19 cellular contexts compared by ENCODE assay signal in genomic region chr17:34155947-34156346, GRCh38.
"Had no signal": no experiment of that assay in that cellular context is flagged by ENCODE, and none has a peak within 500 bp of the region (broad histone marks: within the 10 kb centered on the region; RNA-seq: fewer than 3 reads in every experiment).

No MANE protein-coding gene starts in this region.

- H3K27ac Mint-ChIP-seq: activated CD4-positive, alpha-beta T cell treated with anti-CD3 and anti-CD28 coated beads, Interleukin-2, amount 10 ng/mL, durations not matched to agents 24 days and 14 days; activated naive CD4-positive, alpha-beta T cell treated with anti-CD3 and anti-CD28 coated beads, Interleukin-2, amount 10 ng/mL, durations not matched to agents 7 days and 5 days; activated naive CD8-positive, alpha-beta T cell treated with anti-CD3 and anti-CD28 coated beads, Interleukin-2, amount 50 U/mL, for 24 hours; activated T-cell treated with anti-CD3 and anti-CD28 coated beads, Interleukin-2, amount 50 U/mL, for 24 hours; activated T-helper 2 cell treated with anti-CD3 and anti-CD28 coated beads, Interferon-gamma antibody, Interleukin-2, Interleukin-4, amounts not matched to agents 10 μg/mL and 5 μg/mL and 100 μg/mL, durations not matched to agents 14 hours and 24 hours and 36 hours; effector memory CD8-positive, alpha-beta T cell had no signal

- ATAC-seq: effector memory CD8-positive, alpha-beta T cell; psoas muscle; right cardiac atrium; stimulated activated naive CD8-positive, alpha-beta T cell treated with anti-CD3 and anti-CD28 coated beads, Interleukin-15, Interleukin-2, amounts not matched to agents 100 U/mL and 50 U/mL, for 24 hours had no signal

- DNase-seq: activated CD4-positive, CD25-positive, alpha-beta regulatory T cell; activated naive CD8-positive, alpha-beta T cell treated with anti-CD3 and anti-CD28 coated beads, Interleukin-2, amount 50 U/mL, for 24 hours; activated T-cell treated with anti-CD3 and anti-CD28 coated beads, Interleukin-2, amount 50 U/mL, for 24 hours; dermis blood vessel endothelial cell; effector memory CD8-positive, alpha-beta T cell; kidney glomerular epithelial cell; left ventricle myocardium inferior; mammary epithelial cell; ovary; psoas muscle; right cardiac atrium; stimulated activated naive CD8-positive, alpha-beta T cell treated with anti-CD3 and anti-CD28 coated beads, Interleukin-15, Interleukin-2, amounts not matched to agents 100 U/mL and 50 U/mL, for 24 hours; substantia nigra had no signal

- H3K4me3 ChIP-seq: ovary, psoas muscle, tibial nerve had no signal

- H3K9me3 ChIP-seq: left ventricle myocardium inferior, ovary, psoas muscle, tibial nerve had no signal

- H3K4me1 ChIP-seq: psoas muscle had no signal

- H3K4me3 Mint-ChIP-seq: activated CD4-positive, alpha-beta T cell treated with anti-CD3 and anti-CD28 coated beads, Interleukin-2, amount 10 ng/mL, durations not matched to agents 24 days and 14 days; activated CD8-positive, alpha-beta T cell treated with anti-CD3 and anti-CD28 coated beads, Interleukin-2, amount 10 ng/mL, durations not matched to agents 7 days and 5 days; activated naive CD4-positive, alpha-beta T cell treated with anti-CD3 and anti-CD28 coated beads, Interleukin-2, amount 10 ng/mL, durations not matched to agents 7 days and 5 days; activated naive CD8-positive, alpha-beta T cell treated with anti-CD3 and anti-CD28 coated beads, Interleukin-2, amount 50 U/mL, for 24 hours; activated T-cell treated with anti-CD3 and anti-CD28 coated beads, Interleukin-2, amount 50 U/mL, for 24 hours; effector memory CD8-positive, alpha-beta T cell had no signal

- H3K9me3 Mint-ChIP-seq: activated CD4-positive, alpha-beta T cell treated with anti-CD3 and anti-CD28 coated beads, Interleukin-2, amount 10 ng/mL, durations not matched to agents 24 days and 14 days; activated naive CD4-positive, alpha-beta T cell treated with anti-CD3 and anti-CD28 coated beads, Interleukin-2, amount 10 ng/mL, durations not matched to agents 7 days and 5 days; activated naive CD8-positive, alpha-beta T cell treated with anti-CD3 and anti-CD28 coated beads, Interleukin-2, amount 50 U/mL, for 24 hours; activated T-cell treated with anti-CD3 and anti-CD28 coated beads, Interleukin-2, amount 50 U/mL, for 24 hours; activated T-helper 2 cell treated with anti-CD3 and anti-CD28 coated beads, Interferon-gamma antibody, Interleukin-2, Interleukin-4, amounts not matched to agents 10 μg/mL and 5 μg/mL and 100 μg/mL, durations not matched to agents 14 hours and 24 hours and 36 hours; effector memory CD8-positive, alpha-beta T cell; neural crest cell had no signal

- H3K36me3 Mint-ChIP-seq: activated naive CD4-positive, alpha-beta T cell treated with anti-CD3 and anti-CD28 coated beads, Interleukin-2, amount 10 ng/mL, durations not matched to agents 7 days and 5 days had no signal

- H3K27me3 ChIP-seq: ovary had no signal

- H3K36me3 ChIP-seq: left ventricle myocardium inferior, ovary, tibial nerve had no signal

- H3K27ac ChIP-seq: left ventricle myocardium inferior, ovary, psoas muscle, tibial nerve had no signal
